ENCODE assay signal across 6 cellular contexts in the genomic region with DNA sequence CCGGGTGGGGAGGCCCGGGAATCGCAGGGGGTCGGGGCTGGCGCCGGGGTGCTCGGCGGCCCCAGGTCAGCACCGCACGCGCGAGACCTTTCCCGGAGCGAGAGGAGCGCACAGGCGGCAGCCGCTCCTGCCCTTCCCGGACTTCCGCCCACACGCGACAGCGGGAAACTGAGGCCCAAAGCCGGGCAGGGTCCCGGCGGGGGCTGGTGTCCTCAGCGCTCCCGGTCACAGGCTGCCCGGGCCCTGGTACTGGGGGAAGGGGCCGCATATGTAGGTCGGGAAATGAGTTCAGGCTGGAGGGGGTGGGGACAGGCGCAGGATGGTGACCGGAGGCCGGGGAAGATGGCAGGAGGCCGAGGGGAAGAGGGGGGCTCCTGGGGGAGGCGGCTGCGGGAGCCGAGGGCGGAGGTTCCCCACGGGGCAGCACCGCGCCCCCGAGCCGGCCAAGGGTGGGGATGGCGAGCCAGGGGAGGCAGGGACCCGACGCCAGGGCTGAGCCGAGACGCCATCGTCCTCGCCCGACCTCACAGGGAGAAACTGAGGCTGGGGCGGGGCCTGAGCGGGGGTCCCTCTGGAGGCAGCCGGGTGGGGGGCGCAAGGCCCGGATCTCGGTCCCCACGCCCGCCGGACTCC. TPM values are rescaled to one million over a fixed set of nuclear protein-coding genes. Genes with fewer than 3 reads are reported as not detected.
DNase-seq lines count a peak whose midpoint lies in the region; ATAC-seq and TF ChIP-seq lines count a peak whose summit lies in the region.

No MANE protein-coding gene starts in this region.

- no peak for ATAC-seq in left lobe of liver

- in situ Hi-C loops in ACHN (cut with HindIII; ENCODE audit: low pct_ligation_motif_present, low pct_unique_long_range_greater_than_20kb, low sequenced_read_pairs), result no loop called here

- no peak for TF ChIP-seq POLR2A in Peyer's patch (IDR thresholded peaks at IDR 0.05)

- H3K9ac ChIP-seq in iPS-20b (ENCODE audit: low read depth, low read length), result peak overlapping the region; percentile 65; the same call in 1 of the 2 replicates

- H3K4me1 ChIP-seq in Peyer's patch, result peaks cover 4 to 66% (median 30%) of the 10 kb centered on the region in 4 donors
- H3K4me1 ChIP-seq in iPS-20b (ENCODE audit: insufficient read depth, low read length), result no peaks in the 10 kb centered on the region

- H3K36me3 ChIP-seq in Peyer's patch, result no peaks in the 10 kb centered on the region
- peaks cover 26% of the 10 kb centered on the region for H3K36me3 ChIP-seq in iPS-20b (ENCODE audit: insufficient read depth, low read depth, low read length)

- CTCF ChIA-PET in AG04449 (lab: Yijun Ruan, JAX), result interaction anchor here (0.9 to 1.6 kb wide), 3 partner anchors 12 to 124 kb away, joined by 5 to 7 read pairs (median 5); no protein-coding TSS in a partner anchor

- DNase-seq in AG04449 (ENCODE audit: low read depth, low spot score) (no peak), Peyer's patch (no peak), iPS-NIHi11 (ENCODE audit: low spot score) (no peak), left lobe of liver (ENCODE audit: low spot score) (no peak), ACHN (no peak)

- H3K9me3 ChIP-seq in Peyer's patch (no peaks in the 10 kb centered on the region), iPS-20b (ENCODE audit: insufficient read depth, low read depth, low read length) (no peaks in the 10 kb centered on the region)

- POLR2A ChIA-PET in AG04449 (lab: Yijun Ruan, JAX), result interaction anchor here (1.0 to 2.1 kb wide), 2 partner anchors 16 to 32 kb away, joined by 4 to 6 read pairs; a partner anchor contains a TSS

- TF ChIP-seq CTCF in AG04449 (IDR thresholded peaks at IDR 0.05; ENCODE audit: insufficient read depth, low read length, missing control alignments) (no peak), Peyer's patch (IDR thresholded peaks at IDR 0.05) (no peak)

- H3K27me3 ChIP-seq in Peyer's patch, result peaks cover 0 to 21% of the 10 kb centered on the region in 2 donors
- no peaks in the 10 kb centered on the region; the same call in 1 of the 2 replicates for H3K27me3 ChIP-seq in iPS-20b (ENCODE audit: insufficient read depth, low read length)

- H3K27ac ChIP-seq in Peyer's patch (peak overlapping the region in 1 of 4 donors; percentile 38), iPS-20b (ENCODE audit: low read length) (no peak overlapping the region)

- H3K4me3 ChIP-seq in AG04449 (ENCODE audit: low read depth, low read length) (peak overlapping the region; percentile 74), Peyer's patch (peak overlapping the region; percentile 24 to 61 (median 54)), iPS-20b (ENCODE audit: low read length) (peak overlapping the region; percentile 74; the same call in 1 of the 2 replicates)

RNA-seq across cellular contexts. Expression of a gene that starts 0.7 kb away (rescaled TPM):
- 1 to 10 TPM in 1 of 4 donors, not detected in 3; 1.9 TPM for total RNA-seq in Peyer's patch
- total RNA-seq in left lobe of liver, result 0.38 TPM

RNA-seq across cellular contexts. Expression of a gene that starts 4.4 kb away (rescaled TPM):
- 100 to 1,000 TPM in 3 of 4 donors, 10 to 100 TPM in 1; 88.3 to 299 (median 206) TPM for total RNA-seq in Peyer's patch
- total RNA-seq in left lobe of liver, result 282 TPM

RNA-seq across cellular contexts. Expression of a gene that starts 11.2 kb away (rescaled TPM):
- 100 to 1,000 TPM in 1 of 4 donors, 10 to 100 TPM in 3; 34.7 to 205 (median 98.9) TPM for total RNA-seq in Peyer's patch
- 51.7 TPM for total RNA-seq in left lobe of liver

RNA-seq across cellular contexts. Expression of a gene that starts 31.6 kb away (rescaled TPM):
- total RNA-seq in Peyer's patch, result 100 to 1,000 TPM in 3 of 4 donors, 10 to 100 TPM in 1; 98.4 to 135 (median 117) TPM
- total RNA-seq in left lobe of liver, result 33.1 TPM

RNA-seq across cellular contexts. Expression of a gene that starts 32.0 kb away (rescaled TPM):
- total RNA-seq in Peyer's patch (100 to 1,000 TPM; 258 to 623 (median 458) TPM), left lobe of liver (125 TPM)
